In genomic region chr4:1535926-1536578, GRCh38 we compare ENCODE assay signal across 23 cellular contexts.
"Had no signal": no experiment of that assay in that cellular context is flagged by ENCODE, and none has a peak within 500 bp of the region (broad histone marks: within the 10 kb centered on the region; RNA-seq: fewer than 3 reads in every experiment).

No MANE protein-coding gene starts in this region.

- H3K4me1 ChIP-seq: colonic mucosa, foreskin keratinocyte, left lung, sigmoid colon, uterus had no signal

- H3K4me3 Mint-ChIP-seq: endodermal cell; naive B cell; neural crest cell; stimulated activated naive CD8-positive, alpha-beta T cell treated with anti-CD3 and anti-CD28 coated beads, Interleukin-15, Interleukin-2, amounts not matched to agents 100 ng/mL and 50 ng/mL, for 24 hours had no signal

- H3K27ac Mint-ChIP-seq: endodermal cell; naive B cell; progenitor cell of endocrine pancreas; stimulated activated naive CD8-positive, alpha-beta T cell treated with anti-CD3 and anti-CD28 coated beads, Interleukin-15, Interleukin-2, amounts not matched to agents 100 ng/mL and 50 ng/mL, for 24 hours had no signal

- H3K36me3 ChIP-seq: cardiac muscle cell, colonic mucosa, heart left ventricle, left lung, ovary, sigmoid colon, tibial artery, upper lobe of left lung, uterus had no signal

- H3K9me3 Mint-ChIP-seq: endodermal cell; naive B cell; neural crest cell; stimulated activated naive CD8-positive, alpha-beta T cell treated with anti-CD3 and anti-CD28 coated beads, Interleukin-15, Interleukin-2, amounts not matched to agents 100 ng/mL and 50 ng/mL, for 24 hours had no signal

- H3K27me3 Mint-ChIP-seq: progenitor cell of endocrine pancreas had no signal

- ATAC-seq: foreskin keratinocyte, heart left ventricle, left lung had no signal

- H3K27ac ChIP-seq: cardiac muscle cell, colonic mucosa, foreskin keratinocyte, heart left ventricle, left lung, ovary, sigmoid colon, skin epidermis, tibial artery, upper lobe of left lung, uterus had no signal

- H3K27me3 ChIP-seq: cardiac muscle cell, ovary had no signal

- H3K9me3 ChIP-seq: colonic mucosa, heart left ventricle, left lung, ovary, sigmoid colon, tibial artery, upper lobe of left lung, uterus had no signal

- H3K4me3 ChIP-seq: cardiac muscle cell, colonic mucosa, heart left ventricle, left lung, ovary, sigmoid colon, skin epidermis, tibial artery, upper lobe of left lung, uterus had no signal

- DNase-seq: cerebellar nuclear complex; colonic mucosa; dermis blood vessel endothelial cell; endodermal cell; erythroblast; foreskin keratinocyte; hippocampal formation; mesendoderm; naive B cell; nucleus accumbens; sigmoid colon; stimulated activated CD4-positive, alpha-beta T cell treated with anti-CD3 and anti-CD28 coated beads, Interleukin-2, amount 100 ng/mL, for 48 hours; tibial artery; uterus had no signal

- H3K36me3 Mint-ChIP-seq: naive B cell had no signal
